26 cellular contexts compared by ENCODE assay signal in genomic region chr3:182487048-182487447, GRCh38.
DNase-seq lines count a peak whose midpoint lies in the region; ATAC-seq, FAIRE-seq and TF ChIP-seq lines count a peak whose summit lies in the region.
"Had no signal": no experiment of that assay in that cellular context is flagged by ENCODE, and none has a peak within 500 bp of the region (broad histone marks: within the 10 kb centered on the region; RNA-seq: fewer than 3 reads in every experiment).

No MANE protein-coding gene starts in this region.

- DNase-seq in NCI-H1694 treated with DMSO at 0.1 percent for 48 hours (lab: John Stamatoyannopoulos, UW): peak; percentile 73
- peak; percentile 99 for DNase-seq in NCI-H69 (lab: John Stamatoyannopoulos, UW)
- no peak for DNase-seq in keratinocyte (ENCODE audit: low read depth, low spot score)
- DNase-seq in RWPE1 (ENCODE audit: low spot score): no peak
- no peak for DNase-seq in T-helper 17 cell
- DNase-seq in cerebellar cortex (ENCODE audit: low spot score): no peak
- DNase-seq: activated CD4-positive, alpha-beta T cell treated with anti-CD3 and anti-CD28 coated beads for 36 hours; activated naive CD4-positive, alpha-beta T cell treated with anti-CD3 and anti-CD28 coated beads for 36 hours; activated T-cell treated with anti-CD3 and anti-CD28 coated beads, Interleukin-2, amount 50 U/mL, for 72 hours; dorsolateral prefrontal cortex; IMR-90; left ventricle myocardium inferior; naive thymus-derived CD8-positive, alpha-beta T cell; NCI-H1436; right lobe of liver; SHP77 treated with DMSO at 0.1 percent for 48 hours; stomach; T-cell; trophoblast cell had no signal

- peak overlapping the region; percentile 57 for H3K4me2 ChIP-seq in BLaER1
- no peak overlapping the region for H3K4me2 ChIP-seq in keratinocyte (ENCODE audit: control insufficient read depth, extremely low read depth, insufficient read depth, low read depth, low read length)

- H3K4me3 Mint-ChIP-seq in T-helper 17 cell: no peak overlapping the region
- H3K4me3 Mint-ChIP-seq: activated CD4-positive, alpha-beta T cell treated with anti-CD3 and anti-CD28 coated beads for 36 hours; activated naive CD4-positive, alpha-beta T cell treated with anti-CD3 and anti-CD28 coated beads for 36 hours; activated T-cell treated with anti-CD3 and anti-CD28 coated beads, Interleukin-2, amount 50 U/mL, for 72 hours; naive thymus-derived CD8-positive, alpha-beta T cell; T-cell had no signal

- H3K4me1 ChIP-seq in BLaER1: peaks cover 39% of the 10 kb centered on the region
- peaks cover 9% of the 10 kb centered on the region for H3K4me1 ChIP-seq in keratinocyte (ENCODE audit: control insufficient read depth, extremely low read depth, insufficient read depth, low read length)
- H3K4me1 ChIP-seq: HAP-1, left ventricle myocardium inferior, right lobe of liver had no signal

- no peak overlapping the region for H2AFZ ChIP-seq in keratinocyte (ENCODE audit: control insufficient read depth, low read length)

- no peaks in the 10 kb centered on the region for H3K4me1 Mint-ChIP-seq in T-helper 17 cell
- H3K4me1 Mint-ChIP-seq: activated CD4-positive, alpha-beta T cell treated with anti-CD3 and anti-CD28 coated beads for 36 hours; naive thymus-derived CD8-positive, alpha-beta T cell; T-cell had no signal

- H3K9me1 ChIP-seq in keratinocyte (ENCODE audit: control insufficient read depth, extremely low read depth, insufficient read depth, low read length): no peaks in the 10 kb centered on the region

- CTCF ChIA-PET in RWPE1 (lab: Yijun Ruan, JAX): no interaction called here

- no peak overlapping the region for H3K9ac ChIP-seq in BLaER1
- no peak overlapping the region for H3K9ac ChIP-seq in keratinocyte (ENCODE audit: control insufficient read depth, extremely low read depth, insufficient read depth, low read length)
- H3K9ac ChIP-seq: parathyroid adenoma had no signal

- H3K27ac ChIP-seq in BLaER1 (no peak overlapping the region), keratinocyte (ENCODE audit: control insufficient read depth, insufficient read depth, low read length) (no peak overlapping the region), RWPE1 (no peak overlapping the region)
- H3K27ac ChIP-seq: cardiac muscle cell, dorsolateral prefrontal cortex, left ventricle myocardium inferior, parathyroid adenoma, right lobe of liver, stomach had no signal

- no peak for TF ChIP-seq CTCF in keratinocyte (optimal IDR thresholded peaks at IDR 0.05 in 1 of 3, IDR thresholded peaks at IDR 0.05 in 1 of 3, conservative IDR thresholded peaks at IDR 0.05 in 1 of 3; ENCODE audit: extremely low read depth in 1 of 3, insufficient read depth in 2 of 3, low read length in 3 of 3)
- no peak for TF ChIP-seq CTCF in RWPE1 (conservative IDR thresholded peaks at IDR 0.05; ENCODE audit: low read depth)

- FAIRE-seq in keratinocyte (lab: Jason Lieb, UNC): peak; percentile 56
- FAIRE-seq: endothelial cell of umbilical vein, GM12878 had no signal

- no peaks in the 10 kb centered on the region for H3K9me3 ChIP-seq in BLaER1
- no peaks in the 10 kb centered on the region for H3K9me3 ChIP-seq in keratinocyte (ENCODE audit: control insufficient read depth, low read depth, low read length)
- H3K9me3 ChIP-seq in T-helper 17 cell (ENCODE audit: control insufficient read depth, low read length, poor library complexity, severe bottlenecking): no peaks in the 10 kb centered on the region
- H3K9me3 ChIP-seq: HAP-1, left ventricle myocardium inferior, right lobe of liver, stomach had no signal

- dilution Hi-C loops in keratinocyte (cut with MboI; ENCODE audit: extremely low pct_ligation_motif_present, low sequenced_read_pairs): no loop called here

- no peaks in the 10 kb centered on the region for H3K27me3 ChIP-seq in BLaER1
- H3K27me3 ChIP-seq in keratinocyte (ENCODE audit: control insufficient read depth, extremely low read depth, insufficient read depth, low read length): no peaks in the 10 kb centered on the region
- H3K27me3 ChIP-seq: cardiac muscle cell, dorsolateral prefrontal cortex, right lobe of liver, stomach had no signal

- no peaks in the 10 kb centered on the region for H3K36me3 Mint-ChIP-seq in T-helper 17 cell (ENCODE audit: low read depth)
- H3K36me3 Mint-ChIP-seq: naive thymus-derived CD8-positive, alpha-beta T cell; T-cell had no signal

- no peak overlapping the region for H3K4me3 ChIP-seq in BLaER1
- no peak overlapping the region for H3K4me3 ChIP-seq in keratinocyte (ENCODE audit: control insufficient read depth in 2 of 3, extremely low read depth in 1 of 3, insufficient read depth in 2 of 3, low read depth in 1 of 3, low read length in 3 of 3)
- H3K4me3 ChIP-seq: cardiac muscle cell, dorsolateral prefrontal cortex, GM12878, HAP-1, left ventricle myocardium inferior, right lobe of liver, stomach had no signal

- H3K79me2 ChIP-seq in keratinocyte (ENCODE audit: control insufficient read depth, insufficient read depth, low read length): no peaks in the 10 kb centered on the region
- H3K79me2 ChIP-seq: parathyroid adenoma had no signal

- ATAC-seq in GM19467 (IDR thresholded peaks at IDR 0.05; ENCODE audit: unreplicated experiment): no peak
- no peak for ATAC-seq in T-helper 17 cell
- ATAC-seq: activated CD4-positive, alpha-beta T cell treated with anti-CD3 and anti-CD28 coated beads for 36 hours; activated T-cell treated with anti-CD3 and anti-CD28 coated beads, Interleukin-2, amount 50 U/mL, for 72 hours; GM12878; naive thymus-derived CD8-positive, alpha-beta T cell; right lobe of liver; T-cell had no signal

- no peaks in the 10 kb centered on the region for H3K27me3 Mint-ChIP-seq in T-helper 17 cell
- H3K27me3 Mint-ChIP-seq: activated CD4-positive, alpha-beta T cell treated with anti-CD3 and anti-CD28 coated beads for 36 hours had no signal

- POLR2A ChIA-PET in RWPE1 (lab: Yijun Ruan, JAX; ENCODE audit: low non-redundant PET): no interaction called here

- H4K20me1 ChIP-seq in BLaER1 (no peaks in the 10 kb centered on the region), keratinocyte (ENCODE audit: control insufficient read depth, extremely low read depth, insufficient read depth, low read length) (no peaks in the 10 kb centered on the region)

- H3K36me3 ChIP-seq in BLaER1 (no peaks in the 10 kb centered on the region), keratinocyte (ENCODE audit: control insufficient read depth in 2 of 2, extremely low read depth in 1 of 2, insufficient read depth in 2 of 2, low read length in 2 of 2) (no peaks in the 10 kb centered on the region)
- H3K36me3 ChIP-seq: cardiac muscle cell, HAP-1, left ventricle myocardium inferior, right lobe of liver, stomach had no signal

- no peak overlapping the region for H3K27ac Mint-ChIP-seq in T-helper 17 cell
- H3K27ac Mint-ChIP-seq: activated CD4-positive, alpha-beta T cell treated with anti-CD3 and anti-CD28 coated beads for 36 hours; activated naive CD4-positive, alpha-beta T cell treated with anti-CD3 and anti-CD28 coated beads for 36 hours; activated T-cell treated with anti-CD3 and anti-CD28 coated beads, Interleukin-2, amount 50 U/mL, for 72 hours; naive thymus-derived CD8-positive, alpha-beta T cell; T-cell had no signal

Comparison
In these comparisons a context has a peak if more than half of its experiments do, and no peak if none do; other contexts are left out.
1. DNase-seq: peak in NCI-H1694 treated with DMSO at 0.1 percent for 48 hours (single experiment) and NCI-H69 (single experiment); none in keratinocyte (single experiment), RWPE1 (single experiment), T-helper 17 cell (0 of 3) and cerebellar cortex (single experiment).